ENCODE assay signal across 40 cellular contexts in genomic region chr4:180485407-180485806, GRCh38.
"Had no signal": no experiment of that assay in that cellular context is flagged by ENCODE, and none has a peak within 500 bp of the region (broad histone marks: within the 10 kb centered on the region; RNA-seq: fewer than 3 reads in every experiment).

No MANE protein-coding gene starts in this region.

- H3K36me3 ChIP-seq: adrenal gland, ascending aorta, brain microvascular endothelial cell, breast epithelium, cardiac muscle cell had no signal

- ATAC-seq: activated naive CD4-positive, alpha-beta T cell treated with anti-CD3 and anti-CD28 coated beads, Interleukin-2, amount 50 U/mL, for 72 hours; activated naive CD8-positive, alpha-beta T cell treated with anti-CD3 and anti-CD28 coated beads, Interleukin-2, amount 50 U/mL, for 24 hours; activated T-cell treated with anti-CD3 and anti-CD28 coated beads, Interleukin-2, amount 50 U/mL, for 4 hours; activated T-cell treated with anti-CD3 and anti-CD28 coated beads, Interleukin-2, amount 50 U/mL, for 72 hours; activated T-helper 17 cell treated with anti-CD3 and anti-CD28 coated beads, Interleukin-2, amount 50 U/mL, for 72 hours; body of pancreas had no signal

- H3K27ac ChIP-seq: adrenal gland, ascending aorta, body of pancreas, brain microvascular endothelial cell, breast epithelium, cardiac muscle cell had no signal

- FAIRE-seq: astrocyte, bronchial epithelial cell had no signal

- H3K36me3 Mint-ChIP-seq: activated naive CD4-positive, alpha-beta T cell treated with anti-CD3 and anti-CD28 coated beads, Interleukin-2, amount 10 ng/mL, durations not matched to agents 7 days and 5 days; activated naive CD4-positive, alpha-beta T cell treated with anti-CD3 and anti-CD28 coated beads, Interleukin-2, amount 50 U/mL, for 24 hours; activated naive CD4-positive, alpha-beta T cell treated with anti-CD3 and anti-CD28 coated beads, Interleukin-2, amount 50 U/mL, for 72 hours; activated naive CD8-positive, alpha-beta T cell; brain had no signal

- H3K27me3 ChIP-seq: adrenal gland, ascending aorta, body of pancreas, brain microvascular endothelial cell, breast epithelium, cardiac muscle cell had no signal

- H3K4me3 Mint-ChIP-seq: activated naive CD4-positive, alpha-beta T cell treated with anti-CD3 and anti-CD28 coated beads for 36 hours; activated naive CD4-positive, alpha-beta T cell treated with anti-CD3 and anti-CD28 coated beads, Interleukin-2, amount 10 ng/mL, durations not matched to agents 7 days and 5 days; activated naive CD4-positive, alpha-beta T cell treated with anti-CD3 and anti-CD28 coated beads, Interleukin-2, amount 50 U/mL, for 24 hours; activated naive CD8-positive, alpha-beta T cell; activated naive CD8-positive, alpha-beta T cell treated with anti-CD3 and anti-CD28 coated beads for 36 hours; activated naive CD8-positive, alpha-beta T cell treated with anti-CD3 and anti-CD28 coated beads, Interleukin-2, amount 10 ng/mL, durations not matched to agents 7 days and 5 days; activated naive CD8-positive, alpha-beta T cell treated with anti-CD3 and anti-CD28 coated beads, Interleukin-2, amount 50 U/mL, for 24 hours; activated T-cell treated with anti-CD3 and anti-CD28 coated beads, Interleukin-2, amount 50 U/mL, for 24 hours; activated T-cell treated with anti-CD3 and anti-CD28 coated beads, Interleukin-2, amount 50 U/mL, for 4 hours; activated T-cell treated with anti-CD3 and anti-CD28 coated beads, Interleukin-2, amount 50 U/mL, for 72 hours; activated T-helper 1 cell treated with anti-CD3 and anti-CD28 coated beads, Interleukin-12 subunit alpha, Interleukin-12 subunit beta, Interleukin-2, Interleukin-4 antibody, amounts not matched to agents 30 ng/mL and 10 ng/mL and 1 ng/mL, durations not matched to agents 14 hours and 24 hours and 36 hours; activated T-helper 17 cell treated with anti-CD3 and anti-CD28 coated beads, Interleukin-2, amount 50 U/mL, for 72 hours; brain; central memory CD8-positive, alpha-beta T cell had no signal

- H3K4me3 ChIP-seq: adrenal gland, ascending aorta, body of pancreas, breast epithelium, cardiac muscle cell had no signal

- DNase-seq: activated effector memory CD4-positive, alpha-beta T cell treated with anti-CD3 and anti-CD28 coated beads, Interleukin-2, amount 50 U/mL, for 16 hours; activated effector memory CD4-positive, alpha-beta T cell treated with Interleukin-2 at 50 U/mL for 16 hours; activated gamma-delta T cell; activated gamma-delta T cell treated with Interleukin-2 at 50 U/mL for 16 hours; activated naive CD4-positive, alpha-beta T cell; activated naive CD4-positive, alpha-beta T cell treated with anti-CD3 and anti-CD28 coated beads for 36 hours; activated naive CD4-positive, alpha-beta T cell treated with anti-CD3 and anti-CD28 coated beads, Interleukin-2, amount 10 ng/mL, durations not matched to agents 7 days and 5 days; activated naive CD4-positive, alpha-beta T cell treated with anti-CD3 and anti-CD28 coated beads, Interleukin-2, amount 50 U/mL, for 16 hours; activated naive CD4-positive, alpha-beta T cell treated with Interleukin-2 at 50 U/mL for 16 hours; activated naive CD8-positive, alpha-beta T cell treated with anti-CD3 and anti-CD28 coated beads for 36 hours; activated naive CD8-positive, alpha-beta T cell treated with anti-CD3 and anti-CD28 coated beads, Interleukin-2, amount 10 ng/mL, durations not matched to agents 7 days and 5 days; activated naive CD8-positive, alpha-beta T cell treated with anti-CD3 and anti-CD28 coated beads, Interleukin-2, amount 50 U/mL, for 24 hours; activated T-cell treated with anti-CD3 and anti-CD28 coated beads, Interleukin-2, amount 50 U/mL, for 1 hour; activated T-cell treated with anti-CD3 and anti-CD28 coated beads, Interleukin-2, amount 50 U/mL, for 24 hours; activated T-cell treated with anti-CD3 and anti-CD28 coated beads, Interleukin-2, amount 50 U/mL, for 4 hours; activated T-cell treated with anti-CD3 and anti-CD28 coated beads, Interleukin-2, amount 50 U/mL, for 48 hours; activated T-cell treated with anti-CD3 and anti-CD28 coated beads, Interleukin-2, amount 50 U/mL, for 72 hours; adrenal gland; amniotic stem cell; amygdala; anterior cingulate cortex; aorta; body of pancreas; brain microvascular endothelial cell; caudate nucleus; central memory CD4-positive, alpha-beta T cell; cerebellar nuclear complex had no signal

- H3K27me3 Mint-ChIP-seq: activated naive CD4-positive, alpha-beta T cell treated with anti-CD3 and anti-CD28 coated beads, Interleukin-2, amount 10 ng/mL, durations not matched to agents 7 days and 5 days; activated naive CD4-positive, alpha-beta T cell treated with anti-CD3 and anti-CD28 coated beads, Interleukin-2, amount 50 U/mL, for 24 hours; activated naive CD8-positive, alpha-beta T cell; activated naive CD8-positive, alpha-beta T cell treated with anti-CD3 and anti-CD28 coated beads for 36 hours; activated naive CD8-positive, alpha-beta T cell treated with anti-CD3 and anti-CD28 coated beads, Interleukin-2, amount 10 ng/mL, durations not matched to agents 7 days and 5 days; activated naive CD8-positive, alpha-beta T cell treated with anti-CD3 and anti-CD28 coated beads, Interleukin-2, amount 50 U/mL, for 24 hours; activated T-cell treated with anti-CD3 and anti-CD28 coated beads, Interleukin-2, amount 50 U/mL, for 24 hours; activated T-helper 17 cell treated with anti-CD3 and anti-CD28 coated beads, Interleukin-2, amount 50 U/mL, for 72 hours; brain; central memory CD8-positive, alpha-beta T cell had no signal

- H3K4me1 ChIP-seq: adrenal gland, ascending aorta, body of pancreas, breast epithelium had no signal

- H3K9me3 Mint-ChIP-seq: activated naive CD4-positive, alpha-beta T cell treated with anti-CD3 and anti-CD28 coated beads, Interleukin-2, amount 50 U/mL, for 24 hours; activated naive CD4-positive, alpha-beta T cell treated with anti-CD3 and anti-CD28 coated beads, Interleukin-2, amount 50 U/mL, for 72 hours; activated T-helper 17 cell treated with anti-CD3 and anti-CD28 coated beads, Interleukin-2, amount 50 U/mL, for 72 hours; brain had no signal

- H3K4me1 Mint-ChIP-seq: activated naive CD4-positive, alpha-beta T cell treated with anti-CD3 and anti-CD28 coated beads, Interleukin-2, amount 10 ng/mL, durations not matched to agents 7 days and 5 days; activated naive CD4-positive, alpha-beta T cell treated with anti-CD3 and anti-CD28 coated beads, Interleukin-2, amount 50 U/mL, for 24 hours; activated naive CD8-positive, alpha-beta T cell treated with anti-CD3 and anti-CD28 coated beads, Interleukin-2, amount 50 U/mL, for 24 hours; activated T-helper 17 cell treated with anti-CD3 and anti-CD28 coated beads, Interleukin-2, amount 50 U/mL, for 72 hours; brain; central memory CD8-positive, alpha-beta T cell had no signal

- H3K9me3 ChIP-seq: adrenal gland, ascending aorta, body of pancreas, breast epithelium had no signal

- H3K27ac Mint-ChIP-seq: activated naive CD4-positive, alpha-beta T cell treated with anti-CD3 and anti-CD28 coated beads for 36 hours; activated naive CD4-positive, alpha-beta T cell treated with anti-CD3 and anti-CD28 coated beads, Interleukin-2, amount 10 ng/mL, durations not matched to agents 7 days and 5 days; activated naive CD4-positive, alpha-beta T cell treated with anti-CD3 and anti-CD28 coated beads, Interleukin-2, amount 50 U/mL, for 24 hours; activated naive CD8-positive, alpha-beta T cell; activated naive CD8-positive, alpha-beta T cell treated with anti-CD3 and anti-CD28 coated beads, Interleukin-2, amount 50 U/mL, for 24 hours; activated T-cell treated with anti-CD3 and anti-CD28 coated beads, Interleukin-2, amount 50 U/mL, for 72 hours; activated T-helper 1 cell treated with anti-CD3 and anti-CD28 coated beads, Interleukin-12 subunit alpha, Interleukin-12 subunit beta, Interleukin-2, Interleukin-4 antibody, amounts not matched to agents 30 ng/mL and 10 ng/mL and 1 ng/mL, durations not matched to agents 14 hours and 24 hours and 36 hours; activated T-helper 17 cell treated with anti-CD3 and anti-CD28 coated beads, Interleukin-2, amount 50 U/mL, for 72 hours; activated T-helper 2 cell treated with anti-CD3 and anti-CD28 coated beads, Interferon-gamma antibody, Interleukin-2, Interleukin-4, amounts not matched to agents 10 μg/mL and 5 μg/mL and 100 μg/mL, durations not matched to agents 14 hours and 24 hours and 36 hours; brain had no signal
